Comparison of ENCODE assay signal across 1 cellular context in the genomic region with DNA sequence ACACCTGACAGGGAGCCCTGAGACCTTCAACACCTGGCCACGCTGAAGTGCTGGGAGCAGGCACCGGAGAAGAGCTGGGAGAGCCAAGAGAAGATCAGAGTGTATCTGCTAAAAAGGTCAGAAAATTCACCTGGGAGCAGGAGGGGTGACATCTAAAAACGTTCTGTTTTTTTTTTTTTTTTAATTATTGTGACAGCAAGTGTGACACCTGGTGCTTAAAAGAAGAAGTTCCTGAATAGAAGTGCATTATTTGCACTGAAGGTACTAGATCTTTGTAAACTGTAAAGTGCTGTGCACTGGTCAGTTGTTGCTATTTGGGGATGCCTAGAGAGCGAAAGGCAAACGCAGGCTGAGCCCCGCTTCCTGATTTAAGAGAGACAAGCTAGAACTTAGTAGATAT.
TF ChIP-seq lines count a peak whose summit lies in the region.

No MANE protein-coding gene starts in this region.

TF ChIP-seq in SK-N-SH treated with all-trans-retinoic acid at 6 μM for 48 hours, 23 proteins besides CTCF, POLR2A, EP300 and RAD21 (continued from another document):
- TF ChIP-seq, protein P1, sequence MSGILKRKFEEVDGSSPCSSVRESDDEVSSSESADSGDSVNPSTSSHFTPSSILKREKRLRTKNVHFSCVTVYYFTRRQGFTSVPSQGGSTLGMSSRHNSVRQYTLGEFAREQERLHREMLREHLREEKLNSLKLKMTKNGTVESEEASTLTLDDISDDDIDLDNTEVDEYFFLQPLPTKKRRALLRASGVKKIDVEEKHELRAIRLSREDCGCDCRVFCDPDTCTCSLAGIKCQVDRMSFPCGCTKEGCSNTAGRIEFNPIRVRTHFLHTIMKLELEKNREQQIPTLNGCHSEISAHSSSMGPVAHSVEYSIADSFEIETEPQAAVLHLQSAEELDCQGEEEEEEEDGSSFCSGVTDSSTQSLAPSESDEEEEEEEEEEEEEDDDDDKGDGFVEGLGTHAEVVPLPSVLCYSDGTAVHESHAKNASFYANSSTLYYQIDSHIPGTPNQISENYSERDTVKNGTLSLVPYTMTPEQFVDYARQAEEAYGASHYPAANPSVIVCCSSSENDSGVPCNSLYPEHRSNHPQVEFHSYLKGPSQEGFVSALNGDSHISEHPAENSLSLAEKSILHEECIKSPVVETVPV (CRISPR knock-in tag; IDR thresholded peaks at IDR 0.05), result no peak
- no peak for TF ChIP-seq ZFP3 (CRISPR knock-in tag; IDR thresholded peaks at IDR 0.05)
- no peak for TF ChIP-seq TCF4 (CRISPR knock-in tag; IDR thresholded peaks at IDR 0.05; ENCODE audit: borderline replicate concordance)
- TF ChIP-seq BACH2 (CRISPR knock-in tag; IDR thresholded peaks at IDR 0.05; ENCODE audit: borderline replicate concordance), result no peak
- TF ChIP-seq, protein P2, sequence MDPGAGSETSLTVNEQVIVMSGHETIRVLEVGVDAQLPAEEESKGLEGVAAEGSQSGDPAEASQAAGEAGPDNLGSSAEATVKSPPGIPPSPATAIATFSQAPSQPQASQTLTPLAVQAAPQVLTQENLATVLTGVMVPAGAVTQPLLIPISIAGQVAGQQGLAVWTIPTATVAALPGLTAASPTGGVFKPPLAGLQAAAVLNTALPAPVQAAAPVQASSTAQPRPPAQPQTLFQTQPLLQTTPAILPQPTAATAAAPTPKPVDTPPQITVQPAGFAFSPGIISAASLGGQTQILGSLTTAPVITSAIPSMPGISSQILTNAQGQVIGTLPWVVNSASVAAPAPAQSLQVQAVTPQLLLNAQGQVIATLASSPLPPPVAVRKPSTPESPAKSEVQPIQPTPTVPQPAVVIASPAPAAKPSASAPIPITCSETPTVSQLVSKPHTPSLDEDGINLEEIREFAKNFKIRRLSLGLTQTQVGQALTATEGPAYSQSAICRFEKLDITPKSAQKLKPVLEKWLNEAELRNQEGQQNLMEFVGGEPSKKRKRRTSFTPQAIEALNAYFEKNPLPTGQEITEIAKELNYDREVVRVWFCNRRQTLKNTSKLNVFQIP (CRISPR knock-in tag; IDR thresholded peaks at IDR 0.05; ENCODE audit: borderline replicate concordance, low read depth), result no peak
- TF ChIP-seq PPARA (CRISPR knock-in tag; IDR thresholded peaks at IDR 0.05; ENCODE audit: borderline replicate concordance), result no peak
- TF ChIP-seq ESRRG (CRISPR knock-in tag; IDR thresholded peaks at IDR 0.05), result no peak
- no peak for TF ChIP-seq GLIS3 (CRISPR knock-in tag; IDR thresholded peaks at IDR 0.05)
- no peak for TF ChIP-seq CSDC2 (CRISPR knock-in tag; IDR thresholded peaks at IDR 0.05)
